Comparison of ENCODE assay signal across 17 cellular contexts in genomic region chr12:124624823-124625222, GRCh38.
"Had no signal": no experiment of that assay in that cellular context is flagged by ENCODE, and none has a peak within 500 bp of the region (broad histone marks: within the 10 kb centered on the region; RNA-seq: fewer than 3 reads in every experiment).

No MANE protein-coding gene starts in this region.

- H3K27me3 ChIP-seq: foreskin keratinocyte, hepatocyte, left lung had no signal

- H3K9me3 ChIP-seq: psoas muscle had no signal

- H2AFZ ChIP-seq: hepatocyte had no signal

- H3K4me2 ChIP-seq: hepatocyte had no signal

- H3K36me3 ChIP-seq: left lung had no signal

- H3K4me3 ChIP-seq: hepatocyte, left lung, lung, psoas muscle had no signal

- DNase-seq: cerebellar nuclear complex; effector CD4-positive, alpha-beta T cell; endodermal cell; erythroblast; foreskin keratinocyte; head of caudate nucleus; left lung; mesendoderm; naive B cell; psoas muscle; retina; stimulated activated CD4-positive, alpha-beta T cell treated with anti-CD3 and anti-CD28 coated beads, Interleukin-12 subunit alpha, Interleukin-12 subunit beta, amount 100 ng/mL, for 4 hours; stimulated activated naive CD4-positive, alpha-beta T cell treated with Interleukin-2 at 50 U/mL for 16 hours; trophoblast cell had no signal

- H3K27ac ChIP-seq: foreskin keratinocyte had no signal

- H3K79me2 ChIP-seq: hepatocyte had no signal

- ATAC-seq: foreskin keratinocyte, left lung, psoas muscle, sciatic nerve had no signal
